Comparison of ENCODE assay signal across 17 cellular contexts in the genomic region with DNA sequence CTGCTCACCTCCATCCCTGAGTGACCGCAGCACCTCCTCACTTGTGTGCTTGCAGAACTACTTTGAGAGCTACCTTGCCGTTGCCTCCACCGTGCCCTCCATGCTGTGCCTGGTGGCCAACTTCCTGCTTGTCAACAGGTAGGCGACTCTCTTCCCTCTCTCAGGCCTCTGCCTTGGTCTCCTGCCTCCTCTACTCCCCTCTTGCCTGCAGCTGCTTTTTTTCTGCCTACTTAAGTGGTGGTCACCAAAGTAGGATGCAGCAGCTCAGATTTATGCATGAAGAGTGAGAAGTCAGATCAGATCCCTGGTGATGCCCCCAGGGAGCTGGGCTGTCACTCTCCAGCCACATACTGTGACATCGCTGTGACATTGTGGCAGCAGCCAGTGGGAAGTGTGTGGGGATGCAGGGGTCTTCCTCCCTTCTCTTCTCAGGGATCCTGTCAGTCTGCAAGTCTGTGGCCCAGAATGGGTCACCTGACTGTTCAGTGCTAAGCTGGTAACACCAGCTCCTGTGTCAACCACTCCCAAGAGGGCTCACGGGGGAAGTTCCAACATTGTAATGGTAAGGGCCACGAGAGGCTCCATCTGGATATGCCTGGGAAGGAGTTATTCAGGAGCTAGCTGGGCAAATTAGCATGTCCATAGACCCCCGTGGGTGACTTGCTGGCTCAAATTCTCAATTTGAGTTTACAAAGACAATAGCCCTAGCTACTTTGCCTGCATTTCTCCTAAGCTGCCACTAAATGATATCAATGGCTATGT. TPM values are rescaled to one million over a fixed set of nuclear protein-coding genes. Genes with fewer than 3 reads are reported as not detected.
DNase-seq lines count a peak whose midpoint lies in the region; ATAC-seq, FAIRE-seq and TF ChIP-seq lines count a peak whose summit lies in the region.
"Had no signal": no experiment of that assay in that cellular context is flagged by ENCODE, and none has a peak within 500 bp of the region (broad histone marks: within the 10 kb centered on the region; RNA-seq: fewer than 3 reads in every experiment).

No MANE protein-coding gene starts in this region.

- TF ChIP-seq CTCF in HL-60 (IDR thresholded peaks at IDR 0.05; ENCODE audit: insufficient read depth, low read length) (no peak), K562 (IDR thresholded peaks at IDR 0.05 in 2 of 3, conservative IDR thresholded peaks at IDR 0.05 in 1 of 3; ENCODE audit: insufficient read depth in 2 of 3, low read depth in 1 of 3, low read length in 3 of 3) (no peak), upper lobe of right lung (IDR thresholded peaks at IDR 0.05) (no peak)

- ATAC-seq in K562, result no peak
- no peak for ATAC-seq in upper lobe of right lung
- no peak for ATAC-seq in GM19455 (IDR thresholded peaks at IDR 0.05; ENCODE audit: unreplicated experiment)
- no peak for ATAC-seq in GM19324 (IDR thresholded peaks at IDR 0.05; ENCODE audit: low FRiP score, unreplicated experiment)
- ATAC-seq: activated naive CD8-positive, alpha-beta T cell treated with anti-CD3 and anti-CD28 coated beads, Interleukin-2, amount 50 U/mL, for 24 hours; body of pancreas; GM12878 had no signal

- CTCF ChIA-PET in K562 (lab: Yijun Ruan, JAX; ENCODE audit: low intra/inter-chr PET ratio), result no interaction called here

- H3K4me1 ChIP-seq in K562 (replicated peaks in 1 of 2; ENCODE audit: control insufficient read depth in 2 of 2, insufficient read depth in 2 of 2, low read length in 2 of 2) (peaks cover 30% of the 10 kb centered on the region in 2 experiments), upper lobe of right lung (peaks cover 18% of the 10 kb centered on the region)
- H3K4me1 ChIP-seq: body of pancreas had no signal

- H3K27ac ChIP-seq in HL-60 (replicated peaks), result peak overlapping the region; percentile 50
- no peak overlapping the region for H3K27ac ChIP-seq in K562 (ENCODE audit: extremely low read depth, low read depth, low read length)
- H3K27ac ChIP-seq in upper lobe of right lung, result peak overlapping the region; percentile 24
- H3K27ac ChIP-seq: body of pancreas had no signal

- DNase-seq in HL-60 (ENCODE audit: low read depth in 1 of 2, low spot score in 1 of 2) (no peak), K562 (ENCODE audit: extremely low read depth in 1 of 4, low spot score in 3 of 4) (no peak), iPS-NIHi11 (ENCODE audit: low spot score) (peak; percentile 60), upper lobe of right lung (no peak), ecto neural progenitor cell (ENCODE audit: low spot score) (no peak)
- DNase-seq: activated B cell treated with CpG ODN at 0.5 μM for 24 hours; activated CD4-positive, alpha-beta memory T cell treated with anti-CD3 and anti-CD28 coated beads, Interleukin-2, amount 10 ng/mL, durations not matched to agents 7 days and 5 days; activated gamma-delta T cell; activated naive CD8-positive, alpha-beta T cell treated with anti-CD3 and anti-CD28 coated beads, Interleukin-2, amount 50 U/mL, for 24 hours; body of pancreas; MG63; NCI-H1417; nephron progenitor cell had no signal

- H3K9me1 ChIP-seq in K562 (ENCODE audit: control insufficient read depth, insufficient read depth, low read length), result no peaks in the 10 kb centered on the region

- no peak overlapping the region for H2AFZ ChIP-seq in K562 (ENCODE audit: low read depth, low read length)

- H3K4me3 ChIP-seq in HL-60 (replicated peaks; ENCODE audit: insufficient read depth, low read length) (no peak overlapping the region), K562 (no peak overlapping the region), upper lobe of right lung (no peak overlapping the region)
- H3K4me3 ChIP-seq: body of pancreas, GM12878, MG63 had no signal

- H4K20me1 ChIP-seq in K562 (replicated peaks; ENCODE audit: control insufficient read depth, insufficient read depth, low read length), result peaks cover 6% of the 10 kb centered on the region

- H3K36me3 ChIP-seq in K562 (ENCODE audit: control insufficient read depth, insufficient read depth, low read length) (no peaks in the 10 kb centered on the region), upper lobe of right lung (no peaks in the 10 kb centered on the region)
- H3K36me3 ChIP-seq: MG63 had no signal

- BruUV-seq in K562 (replicated peaks; lab: Mats Ljungman, UMichigan), result no TSS peak

- in situ Hi-C loops in K562 (cut with MboI), result no loop called here

- no peak for TF ChIP-seq EP300 in K562 (IDR thresholded peaks at IDR 0.05; ENCODE audit: low read length)

- no peaks in the 10 kb centered on the region for H3K79me2 ChIP-seq in K562 (ENCODE audit: control insufficient read depth, insufficient read depth, low read length)

- intact Hi-C loops in K562 (cut with micrococcal nuclease) (no loop called here), upper lobe of right lung (cut with DNase I) (no loop called here)

- peak overlapping the region in 1 of 2 experiments; percentile 49; a peak in 1 of 4 replicates for H3K9ac ChIP-seq in K562 (ENCODE audit: insufficient read depth in 1 of 2, low read depth in 2 of 2, low read length in 2 of 2)

- POLR2A ChIA-PET in K562 (lab: Yijun Ruan, JAX), result interaction anchor here (0.6 to 2.2 kb wide), 5 partner anchors 8 to 200 kb away, joined by 3 to 11 read pairs (median 6); a partner anchor contains a TSS

- H3K4me2 ChIP-seq in K562 (ENCODE audit: insufficient read depth, low read length), result no peak overlapping the region

- H3K9me3 ChIP-seq in K562 (replicated peaks; ENCODE audit: control insufficient read depth, insufficient read depth, low read depth, low read length) (no peaks in the 10 kb centered on the region), upper lobe of right lung (no peaks in the 10 kb centered on the region)
- H3K9me3 ChIP-seq: body of pancreas, MG63 had no signal

- no peaks in the 10 kb centered on the region for H3K27me3 ChIP-seq in HL-60 (ENCODE audit: insufficient read depth, poor library complexity, severe bottlenecking)
- no peaks in the 10 kb centered on the region for H3K27me3 ChIP-seq in K562 (ENCODE audit: control insufficient read depth in 2 of 2, insufficient read depth in 2 of 2, low read length in 2 of 2)
- H3K27me3 ChIP-seq in upper lobe of right lung, result no peaks in the 10 kb centered on the region
- H3K27me3 ChIP-seq: body of pancreas, MG63 had no signal

- TF ChIP-seq POLR2A in K562 (conservative IDR thresholded peaks at IDR 0.05), result no peak

- 81% methylated on average over 8 of the region's 8 CpGs for WGBS in K562 (ENCODE audit: insufficient coverage, low coverage, missing lambda C conversion rate)

- TF ChIP-seq RAD21 in K562 (CRISPR knock-in tag; conservative IDR thresholded peaks at IDR 0.05 in 1 of 2, IDR thresholded peaks at IDR 0.05 in 1 of 2), result no peak

- no peak for FAIRE-seq in K562 (lab: Jason Lieb, UNC)
- FAIRE-seq: GM12878 had no signal

TF ChIP-seq in K562, 482 proteins besides CTCF, POLR2A, EP300 and RAD21 (continues in another document):
- TF ChIP-seq, protein P1, sequence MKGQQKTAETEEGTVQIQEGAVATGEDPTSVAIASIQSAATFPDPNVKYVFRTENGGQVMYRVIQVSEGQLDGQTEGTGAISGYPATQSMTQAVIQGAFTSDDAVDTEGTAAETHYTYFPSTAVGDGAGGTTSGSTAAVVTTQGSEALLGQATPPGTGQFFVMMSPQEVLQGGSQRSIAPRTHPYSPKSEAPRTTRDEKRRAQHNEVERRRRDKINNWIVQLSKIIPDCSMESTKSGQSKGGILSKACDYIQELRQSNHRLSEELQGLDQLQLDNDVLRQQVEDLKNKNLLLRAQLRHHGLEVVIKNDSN (CRISPR knock-in tag; IDR thresholded peaks at IDR 0.05), result 0 out of 2 replicates have a peak, but pooled peaks have one; percentile 21
- TF ChIP-seq FOXA3 (CRISPR knock-in tag; conservative IDR thresholded peaks at IDR 0.05 in 1 of 2, IDR thresholded peaks at IDR 0.05 in 1 of 2) (peak in 1 of 2 experiments; percentile 19; a peak in 1 of 4 replicates), MCM5 (IDR thresholded peaks at IDR 0.05; ENCODE audit: low read depth) (no peak)

RNA-seq across cellular contexts. Expression of a gene that starts 25.3 kb away (rescaled TPM):
- 5.7 and 14.0 TPM in 2 replicates for total RNA-seq in K562 (2011; cell fraction: chromatin; rRNA removed; ENCODE audit: low replicate concordance)
- total RNA-seq in K562 (2011; cell fraction: nucleolus; rRNA removed), result 13.4 and 15.0 TPM in 2 replicates
- total RNA-seq in K562 (2011; cell fraction: nucleoplasm; rRNA removed), result 11.0 and 15.7 TPM in 2 replicates
- total RNA-seq in K562 (2014; rRNA removed), result 2.1 and 4.5 TPM in 2 replicates
- 2.8 TPM in 2 replicates for total RNA-seq in K562 (2014; rRNA removed; fragmentation: Illumina TruSeq; extraction: Trizol)
- total RNA-seq in K562 (2015; rRNA removed; fragmentation: Illumina TruSeq; extraction: Trizol), result 3.2 and 3.6 TPM in 2 replicates
- total RNA-seq in K562 (2021), result 8.2 and 8.5 TPM in 2 replicates
- polyA plus RNA-seq in K562 (2011; rRNA removed), result 4.1 and 7.1 TPM in 2 replicates
- polyA plus RNA-seq in K562 (2011; cell fraction: cytosol; rRNA removed), result 7.9 and 15.0 TPM in 2 replicates
- polyA plus RNA-seq in K562 (2011; cell fraction: nucleus; rRNA removed), result 5.0 and 7.3 TPM in 2 replicates
- 8.2 and 10.4 TPM in 2 replicates for polyA plus RNA-seq in K562 (2012)
- 10.5 and 10.7 TPM in 2 replicates for polyA plus RNA-seq in K562 (2014; fragmentation: Illumina TruSeq; extraction: Trizol)
- polyA plus RNA-seq in K562 (2014; fragmentation: Nextera tagmentation; extraction: Ambion mirVana), result 10 to 100 TPM in 1 of 2 experiments, 1 to 10 TPM in 1; 6.3 to 10.3 TPM
- 4.5 and 4.6 TPM in 2 replicates for polyA plus RNA-seq in K562 (2014; rRNA removed)
- 5.9 and 6.1 TPM in 2 replicates for polyA minus RNA-seq in K562 (2011; rRNA and poly(A)+ RNA removed)
- 6.7 and 9.5 TPM in 2 replicates for polyA minus RNA-seq in K562 (2011; cell fraction: cytosol; rRNA and poly(A)+ RNA removed)
- polyA minus RNA-seq in K562 (2011; cell fraction: nucleus; rRNA and poly(A)+ RNA removed), result 5.0 and 5.7 TPM in 2 replicates
- 14.8 TPM for total RNA-seq in upper lobe of right lung

RNA-seq across cellular contexts. Expression of a gene that starts 52.4 kb away (rescaled TPM):
- 0.32 and 1.6 TPM in 2 replicates for total RNA-seq in K562 (2011; cell fraction: chromatin; rRNA removed; ENCODE audit: low replicate concordance)
- total RNA-seq in K562 (2011; cell fraction: nucleolus; rRNA removed), result 0.50 and 0.66 TPM in 2 replicates
- total RNA-seq in K562 (2011; cell fraction: nucleoplasm; rRNA removed), result 0.22 and 0.84 TPM in 2 replicates
- 0.29 and 0.45 TPM in 2 replicates for total RNA-seq in K562 (2014; rRNA removed)
- total RNA-seq in K562 (2014; rRNA removed; fragmentation: Illumina TruSeq; extraction: Trizol), result 0.41 and 0.47 TPM in 2 replicates
- 0.18 and 0.34 TPM in 2 replicates for total RNA-seq in K562 (2015; rRNA removed; fragmentation: Illumina TruSeq; extraction: Trizol)
- total RNA-seq in K562 (2021), result 0.47 and 0.53 TPM in 2 replicates
- 0.15 and 0.71 TPM in 2 replicates for polyA plus RNA-seq in K562 (2011; rRNA removed)
- 0.12 and 1.1 TPM in 2 replicates for polyA plus RNA-seq in K562 (2011; cell fraction: cytosol; rRNA removed)
- 0.67 and 3.2 TPM in 2 replicates for polyA plus RNA-seq in K562 (2011; cell fraction: nucleus; rRNA removed)
- polyA plus RNA-seq in K562 (2012), result 0.42 and 0.94 TPM in 2 replicates
- polyA plus RNA-seq in K562 (2014; fragmentation: Illumina TruSeq; extraction: Trizol), result 0.24 and 0.61 TPM in 2 replicates
- under 1 TPM; 0.34 to 0.36 TPM for polyA plus RNA-seq in K562 (2014; fragmentation: Nextera tagmentation; extraction: Ambion mirVana)
- 0.43 and 1.2 TPM in 2 replicates for polyA plus RNA-seq in K562 (2014; rRNA removed)
- polyA minus RNA-seq in K562 (2011; rRNA and poly(A)+ RNA removed), result 0.42 TPM in 1 of 2 replicates, not detected in the other
- polyA minus RNA-seq in K562 (2011; cell fraction: cytosol; rRNA and poly(A)+ RNA removed), result 0.95 TPM in 1 of 2 replicates, not detected in the other
- polyA minus RNA-seq in K562 (2011; cell fraction: nucleus; rRNA and poly(A)+ RNA removed), result 0.44 and 0.54 TPM in 2 replicates
- total RNA-seq in upper lobe of right lung, result 10.9 TPM
- polyA plus RNA-seq: IgD-negative memory B cell had no signal
